29 cellular contexts compared by ENCODE assay signal in the genomic region with DNA sequence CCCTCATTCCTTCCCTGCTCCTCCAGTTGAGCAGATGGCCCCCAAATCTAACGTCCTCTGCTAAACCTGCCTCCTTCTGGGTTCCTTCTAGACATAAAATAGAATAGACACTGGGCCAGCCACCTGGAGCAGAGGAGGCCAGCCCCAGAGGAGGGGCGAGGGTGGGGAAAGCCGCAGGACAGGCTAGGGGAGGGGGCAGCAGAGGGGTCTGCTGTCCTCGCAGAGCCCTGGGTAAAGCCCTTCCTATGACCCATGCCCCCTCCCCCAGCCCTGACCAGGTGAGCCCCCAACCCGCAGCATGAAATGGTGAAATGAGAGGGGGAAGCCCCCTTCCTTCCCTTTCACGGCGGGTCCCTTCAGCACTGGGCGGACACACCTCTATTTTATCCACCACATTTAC. TPM values are rescaled to one million over a fixed set of nuclear protein-coding genes. Genes with fewer than 3 reads are reported as not detected.
"Had no signal": no experiment of that assay in that cellular context is flagged by ENCODE, and none has a peak within 500 bp of the region (broad histone marks: within the 10 kb centered on the region; RNA-seq: fewer than 3 reads in every experiment).

No MANE protein-coding gene starts in this region.

- H3K4me1 Mint-ChIP-seq: activated CD4-positive, alpha-beta T cell treated with anti-CD3 and anti-CD28 coated beads for 36 hours; activated CD4-positive, alpha-beta T cell treated with anti-CD3 and anti-CD28 coated beads, Interleukin-2, amount 10 ng/mL, durations not matched to agents 7 days and 5 days; activated naive CD4-positive, alpha-beta T cell treated with anti-CD3 and anti-CD28 coated beads, Interleukin-2, amount 50 U/mL, for 24 hours; activated naive CD8-positive, alpha-beta T cell treated with anti-CD3 and anti-CD28 coated beads, Interleukin-2, amount 10 ng/mL, durations not matched to agents 7 days and 5 days had no signal

- H3K4me1 ChIP-seq: ascending aorta, breast epithelium, Peyer's patch had no signal

- ATAC-seq: activated CD4-positive, alpha-beta T cell treated with anti-CD3 and anti-CD28 coated beads for 36 hours; activated CD8-positive, alpha-beta T cell treated with anti-CD3 and anti-CD28 coated beads, Interleukin-2, amount 10 ng/mL, durations not matched to agents 7 days and 5 days had no signal

- H3K27me3 ChIP-seq: ascending aorta, breast epithelium, Peyer's patch had no signal

- H3K27ac ChIP-seq: ascending aorta, breast epithelium, Peyer's patch had no signal

- DNase-seq: activated CD4-positive, alpha-beta T cell treated with anti-CD3 and anti-CD28 coated beads for 36 hours; activated CD4-positive, alpha-beta T cell treated with anti-CD3 and anti-CD28 coated beads, Interleukin-2, amount 10 ng/mL, durations not matched to agents 7 days and 5 days; activated CD4-positive, alpha-beta T cell treated with anti-CD3 and anti-CD28 coated beads, Interleukin-2, amount 50 U/mL, for 48 hours; activated CD8-positive, alpha-beta T cell treated with anti-CD3 and anti-CD28 coated beads, Interleukin-2, amount 10 ng/mL, durations not matched to agents 7 days and 5 days; activated gamma-delta T cell; activated naive CD4-positive, alpha-beta T cell treated with Interleukin-2 at 50 U/mL for 16 hours; activated naive CD8-positive, alpha-beta T cell treated with anti-CD3 and anti-CD28 coated beads, Interleukin-2, amount 10 ng/mL, durations not matched to agents 7 days and 5 days; activated T-cell treated with anti-CD3 and anti-CD28 coated beads, Interleukin-2, amount 50 U/mL, for 24 hours; amygdala; Karpas-422; KBM-7; NCI-H1105; NCI-H1417 treated with DMSO at 0.1 percent for 48 hours; NCI-H187 treated with DMSO at 0.1 percent for 48 hours; NCI-H2081; NCI-H226; NCI-H446 treated with DMSO at 0.1 percent for 48 hours; NCI-H524; Peyer's patch; RPMI8226; SIG-M5 had no signal

- H3K27ac Mint-ChIP-seq: activated CD4-positive, alpha-beta T cell treated with anti-CD3 and anti-CD28 coated beads for 36 hours; activated CD4-positive, alpha-beta T cell treated with anti-CD3 and anti-CD28 coated beads, Interleukin-2, amount 10 ng/mL, durations not matched to agents 7 days and 5 days; activated CD8-positive, alpha-beta T cell treated with anti-CD3 and anti-CD28 coated beads, Interleukin-2, amount 10 ng/mL, durations not matched to agents 7 days and 5 days; activated naive CD4-positive, alpha-beta T cell treated with anti-CD3 and anti-CD28 coated beads, Interleukin-2, amount 50 U/mL, for 24 hours; activated naive CD8-positive, alpha-beta T cell treated with anti-CD3 and anti-CD28 coated beads, Interleukin-2, amount 10 ng/mL, durations not matched to agents 7 days and 5 days; activated T-cell treated with anti-CD3 and anti-CD28 coated beads, Interleukin-2, amount 50 U/mL, for 24 hours; activated T-helper 2 cell treated with anti-CD3 and anti-CD28 coated beads, Interferon-gamma antibody, Interleukin-2, Interleukin-4, amounts not matched to agents 10 μg/mL and 5 μg/mL and 100 μg/mL, durations not matched to agents 14 hours and 24 hours and 36 hours; T-helper 1 cell treated with Interleukin-12 subunit alpha and Interleukin-12 subunit beta and Interleukin-4 antibody, amounts not matched to agents 30 μg/mL and 1 μg/mL, for 36 hours; T-helper 2 cell treated with Interferon-gamma antibody and Interleukin-4, amounts not matched to agents 5 μg/mL and 100 μg/mL, for 36 hours had no signal

- H3K36me3 ChIP-seq: breast epithelium had no signal

- H3K9me3 ChIP-seq: ascending aorta, breast epithelium, Peyer's patch had no signal

- H3K4me3 ChIP-seq: ascending aorta, breast epithelium, Peyer's patch had no signal

- H3K4me3 Mint-ChIP-seq: activated CD4-positive, alpha-beta T cell treated with anti-CD3 and anti-CD28 coated beads for 36 hours; activated CD4-positive, alpha-beta T cell treated with anti-CD3 and anti-CD28 coated beads, Interleukin-2, amount 10 ng/mL, durations not matched to agents 7 days and 5 days; activated CD8-positive, alpha-beta T cell treated with anti-CD3 and anti-CD28 coated beads, Interleukin-2, amount 10 ng/mL, durations not matched to agents 7 days and 5 days; activated naive CD4-positive, alpha-beta T cell treated with anti-CD3 and anti-CD28 coated beads, Interleukin-2, amount 50 U/mL, for 24 hours; activated naive CD8-positive, alpha-beta T cell treated with anti-CD3 and anti-CD28 coated beads, Interleukin-2, amount 10 ng/mL, durations not matched to agents 7 days and 5 days; activated T-cell treated with anti-CD3 and anti-CD28 coated beads, Interleukin-2, amount 50 U/mL, for 24 hours; T-helper 1 cell treated with Interleukin-12 subunit alpha and Interleukin-12 subunit beta and Interleukin-4 antibody, amounts not matched to agents 30 μg/mL and 1 μg/mL, for 36 hours; T-helper 2 cell treated with Interferon-gamma antibody and Interleukin-4, amounts not matched to agents 5 μg/mL and 100 μg/mL, for 36 hours had no signal

- H3K36me3 Mint-ChIP-seq: activated naive CD8-positive, alpha-beta T cell treated with anti-CD3 and anti-CD28 coated beads, Interleukin-2, amount 10 ng/mL, durations not matched to agents 7 days and 5 days had no signal

- H3K9me3 Mint-ChIP-seq: activated CD4-positive, alpha-beta T cell treated with anti-CD3 and anti-CD28 coated beads, Interleukin-2, amount 10 ng/mL, durations not matched to agents 7 days and 5 days; activated naive CD4-positive, alpha-beta T cell treated with anti-CD3 and anti-CD28 coated beads, Interleukin-2, amount 50 U/mL, for 24 hours; activated naive CD8-positive, alpha-beta T cell treated with anti-CD3 and anti-CD28 coated beads, Interleukin-2, amount 10 ng/mL, durations not matched to agents 7 days and 5 days; activated T-cell treated with anti-CD3 and anti-CD28 coated beads, Interleukin-2, amount 50 U/mL, for 24 hours; activated T-helper 2 cell treated with anti-CD3 and anti-CD28 coated beads, Interferon-gamma antibody, Interleukin-2, Interleukin-4, amounts not matched to agents 10 μg/mL and 5 μg/mL and 100 μg/mL, durations not matched to agents 14 hours and 24 hours and 36 hours; T-helper 1 cell treated with Interleukin-12 subunit alpha and Interleukin-12 subunit beta and Interleukin-4 antibody, amounts not matched to agents 30 μg/mL and 1 μg/mL, for 36 hours; T-helper 2 cell treated with Interferon-gamma antibody and Interleukin-4, amounts not matched to agents 5 μg/mL and 100 μg/mL, for 36 hours had no signal

RNA-seq across cellular contexts. Expression of gene MFSD2B, which starts 7.8 kb away (rescaled TPM):
- total RNA-seq: activated CD4-positive, alpha-beta T cell treated with anti-CD3 and anti-CD28 coated beads for 36 hours; activated CD4-positive, alpha-beta T cell treated with anti-CD3 and anti-CD28 coated beads, Interleukin-2, amount 10 ng/mL, durations not matched to agents 7 days and 5 days; activated naive CD8-positive, alpha-beta T cell treated with anti-CD3 and anti-CD28 coated beads, Interleukin-2, amount 10 ng/mL, durations not matched to agents 7 days and 5 days; ascending aorta; breast epithelium; cardiac septum; Peyer's patch; SK-MEL-5 had no signal

RNA-seq across cellular contexts. Expression of gene FKBP1B, which starts 31.8 kb away (rescaled TPM):
- total RNA-seq: ascending aorta had no signal
